ENCODE assay signal across 31 cellular contexts in the genomic region with DNA sequence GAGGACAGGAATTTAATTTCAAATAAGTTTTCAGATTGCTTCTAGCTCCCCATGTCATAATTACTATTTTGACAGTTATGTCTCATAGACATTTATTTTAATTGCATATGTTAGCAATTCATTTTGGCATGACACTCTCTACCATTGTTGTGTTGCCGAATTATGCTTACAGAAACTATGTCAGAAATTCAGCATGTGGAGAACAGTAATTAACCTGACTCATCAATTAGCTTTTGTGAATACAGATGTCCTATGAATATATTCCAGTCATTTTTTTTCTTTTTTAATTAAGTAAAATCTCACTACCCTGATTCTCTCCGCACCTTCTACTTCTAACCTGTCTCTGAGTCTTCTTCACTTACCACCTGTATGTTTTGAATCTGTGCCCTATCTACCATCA.
"Had no signal": no experiment of that assay in that cellular context is flagged by ENCODE, and none has a peak within 500 bp of the region (broad histone marks: within the 10 kb centered on the region; RNA-seq: fewer than 3 reads in every experiment).

No MANE protein-coding gene starts in this region.

- H3K36me3 ChIP-seq: brain microvascular endothelial cell, esophagus muscularis mucosa, gastroesophageal sphincter, heart right ventricle, WERI-Rb-1 had no signal

- H3K4me2 ChIP-seq: hepatocyte had no signal

- FAIRE-seq: astrocyte, bronchial epithelial cell, colon had no signal

- H3K27me3 ChIP-seq: brain microvascular endothelial cell, esophagus muscularis mucosa, gastroesophageal sphincter, heart right ventricle, hepatocyte had no signal

- H3K9me3 ChIP-seq: esophagus muscularis mucosa, gastroesophageal sphincter, heart right ventricle had no signal

- H3K79me2 ChIP-seq: hepatocyte had no signal

- H3K4me1 ChIP-seq: esophagus muscularis mucosa, gastroesophageal sphincter, heart right ventricle had no signal

- H3K27ac ChIP-seq: brain microvascular endothelial cell, esophagus muscularis mucosa, gastroesophageal sphincter, heart right ventricle, hepatocyte, WERI-Rb-1 had no signal

- H2AFZ ChIP-seq: hepatocyte had no signal

- ATAC-seq: activated CD4-positive, CD25-positive, alpha-beta regulatory T cell treated with anti-CD3 and anti-CD28 coated beads, Interleukin-2, amount 50 U/mL, for 24 hours; activated CD8-positive, alpha-beta T cell treated with anti-CD3 and anti-CD28 coated beads for 36 hours; activated T-cell treated with anti-CD3 and anti-CD28 coated beads, Interleukin-2, amount 50 U/mL, for 4 hours; activated T-helper 17 cell treated with anti-CD3 and anti-CD28 coated beads, Interleukin-2, amount 50 U/mL, for 72 hours; effector memory CD8-positive, alpha-beta T cell; gastroesophageal sphincter; heart right ventricle had no signal

- DNase-seq: activated B cell treated with CpG ODN at 0.5 μM for 24 hours; activated CD4-positive, alpha-beta T cell treated with anti-CD3 and anti-CD28 coated beads for 48 hours; activated CD4-positive, alpha-beta T cell treated with anti-CD3 and anti-CD28 coated beads, Interleukin-2, amount 50 U/mL, for 1 hour; activated CD4-positive, alpha-beta T cell treated with anti-CD3 and anti-CD28 coated beads, Interleukin-2, amount 50 U/mL, for 48 hours; activated CD8-positive, alpha-beta memory T cell treated with anti-CD3 and anti-CD28 coated beads for 24 hours; activated CD8-positive, alpha-beta T cell treated with anti-CD3 and anti-CD28 coated beads for 36 hours; activated effector memory CD4-positive, alpha-beta T cell treated with Interleukin-2 at 50 U/mL for 16 hours; activated gamma-delta T cell treated with Interleukin-2 at 50 U/mL for 16 hours; activated naive CD4-positive, alpha-beta T cell treated with anti-CD3 and anti-CD28 coated beads, Interleukin-2, amount 50 U/mL, for 16 hours; activated naive CD4-positive, alpha-beta T cell treated with Interleukin-2 at 50 U/mL for 16 hours; activated T-cell treated with anti-CD3 and anti-CD28 coated beads, Interleukin-2, amount 50 U/mL, for 4 hours; amniotic stem cell; anterior cingulate cortex; brain microvascular endothelial cell; cortex of kidney; dermis blood vessel endothelial cell; effector CD4-positive, alpha-beta T cell; effector memory CD8-positive, alpha-beta T cell; erythroblast; foreskin melanocyte; heart right ventricle; T1000; WERI-Rb-1 had no signal

- H3K4me3 ChIP-seq: esophagus muscularis mucosa, gastroesophageal sphincter, heart right ventricle, hepatocyte had no signal
